In genomic region chr12:43278268-43278832, GRCh38 we compare ENCODE assay signal across 11 cellular contexts.
DNase-seq lines count a peak whose midpoint lies in the region; ATAC-seq lines count a peak whose summit lies in the region.
"Had no signal": no experiment of that assay in that cellular context is flagged by ENCODE, and none has a peak within 500 bp of the region (broad histone marks: within the 10 kb centered on the region; RNA-seq: fewer than 3 reads in every experiment).

No MANE protein-coding gene starts in this region.

- no peak overlapping the region for H3K4ac ChIP-seq in mesendoderm (ENCODE audit: low read depth, low read length)

- no peak overlapping the region for H2AK5ac ChIP-seq in mesendoderm (ENCODE audit: low read length)

- H2BK120ac ChIP-seq in mesendoderm (ENCODE audit: low read depth, low read length) = no peak overlapping the region

- no peaks in the 10 kb centered on the region for H3K36me3 ChIP-seq in mesendoderm (ENCODE audit: control insufficient read depth, insufficient read depth, low read length)
- H3K36me3 ChIP-seq: neural progenitor cell had no signal

- H3K23ac ChIP-seq in mesendoderm (ENCODE audit: low read length) = no peak overlapping the region

- no peak overlapping the region for H3K18ac ChIP-seq in mesendoderm (ENCODE audit: low read length)

- ATAC-seq in GM19035 (IDR thresholded peaks at IDR 0.05; ENCODE audit: unreplicated experiment) (peak; percentile 77), HG02588 (IDR thresholded peaks at IDR 0.05; ENCODE audit: unreplicated experiment) (peak; percentile 83), HG03520 (IDR thresholded peaks at IDR 0.05; ENCODE audit: unreplicated experiment) (peak; percentile 93)
- ATAC-seq: HepG2 had no signal

- H3K79me1 ChIP-seq in mesendoderm (ENCODE audit: low read length) = no peaks in the 10 kb centered on the region

- no peak for DNase-seq in mesendoderm
- DNase-seq in A172 (ENCODE audit: low spot score) = no peak
- no peak for DNase-seq in activated CD4-positive, alpha-beta memory T cell treated with anti-CD3 and anti-CD28 coated beads, Interleukin-2, amount 10 ng/mL, durations not matched to agents 7 days and 5 days
- no peak for DNase-seq in SKM-1 treated with dmso at 0.1 percent for 144 hours (lab: John Stamatoyannopoulos, UW; ENCODE audit: unreplicated experiment)
- no peak for DNase-seq in activated T-cell treated with anti-CD3 and anti-CD28 coated beads for 4 hours
- DNase-seq: activated CD8-positive, alpha-beta memory T cell treated with anti-CD3 and anti-CD28 coated beads, Interleukin-2, amount 50 U/mL, for 4 hours had no signal

- no peak overlapping the region for H3K4me3 Mint-ChIP-seq in activated CD4-positive, alpha-beta memory T cell treated with anti-CD3 and anti-CD28 coated beads, Interleukin-2, amount 10 ng/mL, durations not matched to agents 7 days and 5 days
- H3K4me3 Mint-ChIP-seq: neural progenitor cell had no signal

- no peak overlapping the region for H3K9ac ChIP-seq in mesendoderm (ENCODE audit: low read length)
- H3K9ac ChIP-seq: neural progenitor cell had no signal

- no peaks in the 10 kb centered on the region for H3K4me1 Mint-ChIP-seq in activated CD4-positive, alpha-beta memory T cell treated with anti-CD3 and anti-CD28 coated beads, Interleukin-2, amount 10 ng/mL, durations not matched to agents 7 days and 5 days

- CTCF ChIA-PET in activated CD4-positive, alpha-beta memory T cell treated with anti-CD3 and anti-CD28 coated beads, Interleukin-2, amount 10 ng/mL, durations not matched to agents 7 days and 5 days (lab: Charles Lee) = no interaction called here

- H3K4me2 ChIP-seq in mesendoderm (ENCODE audit: low read length) = no peak overlapping the region
- H3K4me2 ChIP-seq: neural progenitor cell had no signal

- no peak overlapping the region for H3K27ac ChIP-seq in mesendoderm (ENCODE audit: low read depth, low read length)
- H3K27ac ChIP-seq: neural progenitor cell had no signal

- H3K56ac ChIP-seq in mesendoderm (ENCODE audit: low read length) = no peak overlapping the region

- H3K27ac Mint-ChIP-seq in activated CD4-positive, alpha-beta memory T cell treated with anti-CD3 and anti-CD28 coated beads, Interleukin-2, amount 10 ng/mL, durations not matched to agents 7 days and 5 days = no peak overlapping the region
- H3K27ac Mint-ChIP-seq: neural progenitor cell had no signal

- no peaks in the 10 kb centered on the region for H3K4me1 ChIP-seq in mesendoderm (ENCODE audit: control insufficient read depth, low read depth, low read length)
- H3K4me1 ChIP-seq: neural progenitor cell had no signal

- no CpG with 5 or more reads among the region's 5 CpGs for WGBS in mesendoderm (ENCODE audit: extremely low coverage, insufficient coverage, low lambda C conversion rate)

- no peak overlapping the region for H4K8ac ChIP-seq in mesendoderm (ENCODE audit: low read depth, low read length)

- no peak overlapping the region for H4K5ac ChIP-seq in mesendoderm (ENCODE audit: low read length)

- H3K36me3 Mint-ChIP-seq in activated CD4-positive, alpha-beta memory T cell treated with anti-CD3 and anti-CD28 coated beads, Interleukin-2, amount 10 ng/mL, durations not matched to agents 7 days and 5 days (ENCODE audit: low read depth) = no peaks in the 10 kb centered on the region
- H3K36me3 Mint-ChIP-seq: neural progenitor cell had no signal

- H2BK5ac ChIP-seq in mesendoderm (ENCODE audit: low read length) = no peak overlapping the region

- POLR2A ChIA-PET in activated CD4-positive, alpha-beta memory T cell treated with anti-CD3 and anti-CD28 coated beads, Interleukin-2, amount 10 ng/mL, durations not matched to agents 7 days and 5 days (lab: Charles Lee) = no interaction called here

- H3K4me3 ChIP-seq in mesendoderm (ENCODE audit: low read length) = no peak overlapping the region
- H3K4me3 ChIP-seq: neural progenitor cell had no signal

- no peaks in the 10 kb centered on the region for H3K9me3 Mint-ChIP-seq in activated CD4-positive, alpha-beta memory T cell treated with anti-CD3 and anti-CD28 coated beads, Interleukin-2, amount 10 ng/mL, durations not matched to agents 7 days and 5 days
- H3K9me3 Mint-ChIP-seq: neural progenitor cell had no signal

- no peaks in the 10 kb centered on the region for H3K79me2 ChIP-seq in mesendoderm (ENCODE audit: control insufficient read depth, insufficient read depth, low read length)

- H3K27me3 ChIP-seq in mesendoderm (ENCODE audit: insufficient read depth, low read length, poor library complexity) = no peaks in the 10 kb centered on the region
- H3K27me3 ChIP-seq: neural progenitor cell had no signal

- H3K27me3 Mint-ChIP-seq in activated CD4-positive, alpha-beta memory T cell treated with anti-CD3 and anti-CD28 coated beads, Interleukin-2, amount 10 ng/mL, durations not matched to agents 7 days and 5 days = no peaks in the 10 kb centered on the region

- peak overlapping the region; percentile 36 for H2BK15ac ChIP-seq in mesendoderm (replicated peaks; ENCODE audit: low read depth)
